Comparison of ENCODE assay signal across 13 cellular contexts in genomic region chr11:126628790-126629621, GRCh38.
DNase-seq lines count a peak whose midpoint lies in the region; ATAC-seq and TF ChIP-seq lines count a peak whose summit lies in the region.
"Had no signal": no experiment of that assay in that cellular context is flagged by ENCODE, and none has a peak within 500 bp of the region (broad histone marks: within the 10 kb centered on the region; RNA-seq: fewer than 3 reads in every experiment).

No MANE protein-coding gene starts in this region.

- TF ChIP-seq CTCF in A673 (conservative IDR thresholded peaks at IDR 0.05; ENCODE audit: low read depth, low read length): peak; percentile 26; the same call in 1 of the 2 replicates

- BruUV-seq in A673 (replicated peaks; lab: Mats Ljungman, UMichigan): no TSS peak

- DNase-seq in A673 (ENCODE audit: low spot score) (peak; percentile 91), HS-5 (ENCODE audit: low read depth) (peak; percentile 42), left lobe of liver (ENCODE audit: low spot score) (peak; percentile 91), ureter (ENCODE audit: low spot score) (no peak), glomerular visceral epithelial cell (ENCODE audit: extremely low spot score) (no peak), DMS153 (lab: John Stamatoyannopoulos, UW) (no peak)
- DNase-seq: left ventricle myocardium inferior, NCI-H226, right cardiac atrium had no signal

- H3K9me3 ChIP-seq in A673 (ENCODE audit: low read depth, low read length, poor library complexity, severe bottlenecking): no peaks in the 10 kb centered on the region
- H3K9me3 ChIP-seq: ascending aorta, left ventricle myocardium inferior had no signal

- no peaks in the 10 kb centered on the region for H3K36me3 ChIP-seq in A673 (ENCODE audit: insufficient read depth, low read length, poor library complexity, severe bottlenecking)
- H3K36me3 ChIP-seq: ascending aorta, left ventricle myocardium inferior had no signal

- POLR2A ChIA-PET in A673 (lab: Charles Lee; ENCODE audit: low non-redundant PET): no interaction called here

- CTCF ChIA-PET in A673 (lab: Charles Lee): no interaction called here

- no peak overlapping the region for H3K4me3 ChIP-seq in A673 (ENCODE audit: low read depth, low read length, poor library complexity, severe bottlenecking)
- H3K4me3 ChIP-seq: ascending aorta, left ventricle myocardium inferior had no signal

- ATAC-seq in SK-N-SH treated with all-trans-retinoic acid at 6 μM for 48 hours: peak; percentile 90
- ATAC-seq in left lobe of liver: peak; percentile 80
- ATAC-seq in HG02973 (IDR thresholded peaks at IDR 0.05; ENCODE audit: unreplicated experiment): no peak
- ATAC-seq: esophagus mucosa had no signal

- intact Hi-C loops in A673 (cut with micrococcal nuclease; ENCODE audit: unreplicated experiment): no loop called here

- H3K4me1 ChIP-seq in A673 (ENCODE audit: insufficient read depth, low read length, poor library complexity, severe bottlenecking): peaks cover 47% of the 10 kb centered on the region
- H3K4me1 ChIP-seq: ascending aorta, left ventricle myocardium inferior had no signal

- peak overlapping the region; percentile 33 for H3K27ac ChIP-seq in A673 (ENCODE audit: low read depth, low read length, poor library complexity, severe bottlenecking)
- H3K27ac ChIP-seq: ascending aorta, left ventricle myocardium inferior had no signal

- H3K27me3 ChIP-seq in A673 (replicated peaks; ENCODE audit: insufficient read depth, low read depth, low read length, poor library complexity): no peaks in the 10 kb centered on the region
- H3K27me3 ChIP-seq: ascending aorta had no signal

TF ChIP-seq in SK-N-SH treated with all-trans-retinoic acid at 6 μM for 48 hours, 23 proteins besides CTCF, POLR2A, EP300 and RAD21:
- TF ChIP-seq ARNTL (CRISPR knock-in tag; IDR thresholded peaks at IDR 0.05; ENCODE audit: borderline replicate concordance, low read depth) (no peak), CSRNP3 (CRISPR knock-in tag; IDR thresholded peaks at IDR 0.05) (no peak), BACH2 (CRISPR knock-in tag; IDR thresholded peaks at IDR 0.05; ENCODE audit: borderline replicate concordance) (no peak), CSDC2 (CRISPR knock-in tag; IDR thresholded peaks at IDR 0.05) (no peak), ZNF8 (CRISPR knock-in tag; IDR thresholded peaks at IDR 0.05) (no peak), ZFP30 (CRISPR knock-in tag; IDR thresholded peaks at IDR 0.05) (no peak)

Comparison
In these comparisons a context has a peak if more than half of its experiments do, and no peak if none do; other contexts are left out.
1. DNase-seq: peak in A673 (single experiment), HS-5 (single experiment) and left lobe of liver (single experiment); none in ureter (single experiment), glomerular visceral epithelial cell (single experiment) and DMS153 (single experiment).